13 cellular contexts compared by ENCODE assay signal in the genomic region with DNA sequence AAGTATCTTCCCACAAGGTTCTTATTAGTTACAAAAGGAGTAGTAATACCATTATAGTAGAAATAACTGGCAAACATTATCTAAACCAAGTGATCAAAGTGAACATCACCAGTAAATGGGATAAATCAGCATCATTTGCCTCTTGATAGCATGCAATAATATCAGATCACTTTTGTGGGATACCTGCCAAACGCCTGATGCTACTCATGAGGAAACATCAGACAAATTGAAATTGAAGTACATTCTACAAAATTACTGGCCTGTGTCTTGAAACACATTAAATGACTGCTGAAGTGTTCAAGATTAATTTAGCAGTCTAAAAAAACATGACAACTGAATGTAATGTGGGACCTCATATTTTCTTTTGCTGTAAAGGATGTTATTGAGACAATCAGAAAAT.
"Had no signal": no experiment of that assay in that cellular context is flagged by ENCODE, and none has a peak within 500 bp of the region (broad histone marks: within the 10 kb centered on the region; RNA-seq: fewer than 3 reads in every experiment).

No MANE protein-coding gene starts in this region.

- H3K4me3 ChIP-seq: heart left ventricle, prostate gland, right lobe of liver, suprapubic skin, upper lobe of left lung had no signal

- ATAC-seq: heart left ventricle, left colon, right lobe of liver, WTC11 had no signal

- DNase-seq: activated CD4-positive, alpha-beta memory T cell treated with anti-CD3 and anti-CD28 coated beads, Interleukin-2, amount 10 ng/mL, durations not matched to agents 7 days and 5 days; activated CD4-positive, alpha-beta T cell treated with anti-CD3 and anti-CD28 coated beads for 4 hours; activated naive CD4-positive, alpha-beta T cell treated with anti-CD3 and anti-CD28 coated beads, Interleukin-2, amount 10 ng/mL, durations not matched to agents 7 days and 5 days; activated T-cell treated with anti-CD3 and anti-CD28 coated beads, Interleukin-2, amount 50 U/mL, for 24 hours; effector memory CD4-positive, alpha-beta T cell; heart left ventricle; left colon; midbrain; right lobe of liver; upper lobe of left lung had no signal
